Comparison of ENCODE assay signal across 21 cellular contexts in the genomic region with DNA sequence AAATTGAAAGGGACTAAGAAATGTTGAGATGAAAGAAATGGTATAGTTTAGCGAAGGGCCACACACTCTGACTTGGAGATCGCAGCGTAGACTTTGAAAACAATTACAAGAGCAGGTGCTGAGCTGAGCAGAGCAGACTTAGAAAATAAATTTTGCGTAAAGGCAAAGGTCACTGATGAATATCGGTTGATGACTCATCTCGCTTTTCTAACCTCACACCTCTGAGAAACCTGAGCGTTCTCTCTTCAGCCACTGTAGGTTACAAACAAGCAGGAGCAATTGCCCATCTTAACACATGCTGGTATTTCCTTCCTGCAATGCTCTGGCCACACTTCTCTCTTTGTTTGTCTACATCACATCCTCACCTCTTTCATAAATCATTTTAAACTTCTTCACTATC.
"Had no signal": no experiment of that assay in that cellular context is flagged by ENCODE, and none has a peak within 500 bp of the region (broad histone marks: within the 10 kb centered on the region; RNA-seq: fewer than 3 reads in every experiment).

No MANE protein-coding gene starts in this region.

- H3K4me3 Mint-ChIP-seq: activated CD4-positive, alpha-beta T cell treated with anti-CD3 and anti-CD28 coated beads for 36 hours; activated CD8-positive, alpha-beta memory T cell treated with anti-CD3 and anti-CD28 coated beads, Interleukin-2, amount 10 ng/mL, durations not matched to agents 7 days and 5 days; activated CD8-positive, alpha-beta T cell treated with anti-CD3 and anti-CD28 coated beads, Interleukin-2, amount 10 ng/mL, durations not matched to agents 7 days and 5 days; activated T-cell treated with anti-CD3 and anti-CD28 coated beads, Interleukin-2, amount 50 U/mL, for 72 hours; natural killer cell had no signal

- H3K9me3 Mint-ChIP-seq: activated naive CD4-positive, alpha-beta T cell treated with anti-CD3 and anti-CD28 coated beads, Interleukin-2, amount 50 U/mL, for 72 hours; activated T-cell treated with anti-CD3 and anti-CD28 coated beads, Interleukin-2, amount 50 U/mL, for 72 hours had no signal

- H3K36me3 Mint-ChIP-seq: activated CD8-positive, alpha-beta memory T cell treated with anti-CD3 and anti-CD28 coated beads, Interleukin-2, amount 10 ng/mL, durations not matched to agents 7 days and 5 days; activated naive CD4-positive, alpha-beta T cell treated with anti-CD3 and anti-CD28 coated beads, Interleukin-2, amount 50 U/mL, for 72 hours; natural killer cell had no signal

- H3K27ac ChIP-seq: gastrocnemius medialis, left ventricle myocardium inferior, right atrium auricular region, spleen, tibial nerve, uterus had no signal

- H3K4me1 Mint-ChIP-seq: activated CD4-positive, alpha-beta T cell treated with anti-CD3 and anti-CD28 coated beads for 36 hours; natural killer cell had no signal

- ATAC-seq: activated CD4-positive, alpha-beta T cell treated with anti-CD3 and anti-CD28 coated beads for 36 hours; activated CD8-positive, alpha-beta memory T cell treated with anti-CD3 and anti-CD28 coated beads, Interleukin-2, amount 10 ng/mL, durations not matched to agents 7 days and 5 days; activated CD8-positive, alpha-beta T cell treated with anti-CD3 and anti-CD28 coated beads, Interleukin-2, amount 10 ng/mL, durations not matched to agents 7 days and 5 days; activated naive CD4-positive, alpha-beta T cell treated with anti-CD3 and anti-CD28 coated beads, Interleukin-2, amount 50 U/mL, for 72 hours; activated T-cell treated with anti-CD3 and anti-CD28 coated beads, Interleukin-2, amount 50 U/mL, for 72 hours; gastrocnemius medialis; natural killer cell had no signal

- DNase-seq: activated CD4-positive, alpha-beta T cell treated with anti-CD3 and anti-CD28 coated beads for 36 hours; activated CD4-positive, CD25-positive, alpha-beta regulatory T cell; activated CD8-positive, alpha-beta memory T cell treated with anti-CD3 and anti-CD28 coated beads, Interleukin-2, amount 10 ng/mL, durations not matched to agents 7 days and 5 days; activated CD8-positive, alpha-beta T cell treated with anti-CD3 and anti-CD28 coated beads, Interleukin-2, amount 10 ng/mL, durations not matched to agents 7 days and 5 days; activated naive CD4-positive, alpha-beta T cell; activated T-cell treated with anti-CD3 and anti-CD28 coated beads for 4 hours; activated T-cell treated with anti-CD3 and anti-CD28 coated beads, Interleukin-2, amount 50 U/mL, for 72 hours; effector CD8-positive, alpha-beta T cell; erythroblast; gastrocnemius medialis; glutamatergic neuron; islet precursor cell; left ventricle myocardium inferior; mesendoderm; natural killer cell; spleen; stimulated activated naive CD4-positive, alpha-beta T cell treated with Interleukin-2 at 50 U/mL for 16 hours; uterus had no signal

- H3K27ac Mint-ChIP-seq: activated CD4-positive, alpha-beta T cell treated with anti-CD3 and anti-CD28 coated beads for 36 hours; activated CD8-positive, alpha-beta memory T cell treated with anti-CD3 and anti-CD28 coated beads, Interleukin-2, amount 10 ng/mL, durations not matched to agents 7 days and 5 days; activated CD8-positive, alpha-beta T cell treated with anti-CD3 and anti-CD28 coated beads, Interleukin-2, amount 10 ng/mL, durations not matched to agents 7 days and 5 days; activated naive CD4-positive, alpha-beta T cell treated with anti-CD3 and anti-CD28 coated beads, Interleukin-2, amount 50 U/mL, for 72 hours; activated T-cell treated with anti-CD3 and anti-CD28 coated beads, Interleukin-2, amount 50 U/mL, for 72 hours; natural killer cell had no signal
